ENCODE assay signal across 1 cellular context in genomic region chr2:183034806-183035205, GRCh38.
TF ChIP-seq lines count a peak whose summit lies in the region.

No MANE protein-coding gene starts in this region.

TF ChIP-seq in H1, 55 proteins besides CTCF, POLR2A, EP300 and RAD21:
- no peak for TF ChIP-seq CHD1 (IDR thresholded peaks at IDR 0.05; ENCODE audit: low read depth, low read length)
- no peak for TF ChIP-seq TAF1 (IDR thresholded peaks at IDR 0.05; ENCODE audit: low read depth, low read length)
- no peak for TF ChIP-seq GABPA (IDR thresholded peaks at IDR 0.05; ENCODE audit: borderline replicate concordance, insufficient read depth, low read length)
- no peak for TF ChIP-seq SP4 (IDR thresholded peaks at IDR 0.05; ENCODE audit: low read length)
- TF ChIP-seq JUND (IDR thresholded peaks at IDR 0.05; ENCODE audit: low read length): no peak
- TF ChIP-seq CBX8 (IDR thresholded peaks at IDR 0.05; ENCODE audit: borderline replicate concordance, low read depth, low read length): no peak
- no peak for TF ChIP-seq CEBPB (IDR thresholded peaks at IDR 0.05; ENCODE audit: low read depth, low read length)
- TF ChIP-seq PHF8 (conservative IDR thresholded peaks at IDR 0.05; ENCODE audit: low read depth, low read length): no peak
- no peak for TF ChIP-seq BRCA1 (IDR thresholded peaks at IDR 0.05; ENCODE audit: low read depth, low read length)
